In the genomic region with DNA sequence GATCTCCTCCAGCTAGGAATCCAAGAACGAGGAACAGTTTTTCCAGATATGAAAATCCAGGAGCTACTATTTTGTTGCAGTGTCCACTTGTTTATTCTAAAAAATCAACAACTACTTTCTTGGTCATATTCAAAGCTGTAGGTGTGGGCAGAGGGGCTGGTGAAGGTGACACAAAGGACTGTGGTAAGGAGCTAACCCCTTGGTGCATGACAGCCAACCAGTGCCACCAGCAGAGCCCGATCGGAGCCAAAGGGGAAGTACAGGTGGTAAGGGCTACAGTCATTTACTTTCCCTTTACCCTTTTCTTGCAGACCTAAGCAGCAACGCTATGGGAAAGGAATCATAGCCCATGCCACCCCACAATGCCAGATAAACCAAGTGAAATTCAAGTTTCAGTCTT, we compare ENCODE assay signal across 9 cellular contexts. TPM values are rescaled to one million over a fixed set of nuclear protein-coding genes. Genes with fewer than 3 reads are reported as not detected.
DNase-seq lines count a peak whose midpoint lies in the region; ATAC-seq and TF ChIP-seq lines count a peak whose summit lies in the region.
"Had no signal": no experiment of that assay in that cellular context is flagged by ENCODE, and none has a peak within 500 bp of the region (broad histone marks: within the 10 kb centered on the region; RNA-seq: fewer than 3 reads in every experiment).

No MANE protein-coding gene starts in this region.

- H3K27ac ChIP-seq in gastroesophageal sphincter = peak overlapping the region in 3 of 4 donors; percentile 22 to 66 (median 33)

- H3K9me3 ChIP-seq in gastroesophageal sphincter = no peaks in the 10 kb centered on the region

- TF ChIP-seq POLR2A in GM18505 (IDR thresholded peaks at IDR 0.05; ENCODE audit: borderline replicate concordance, extremely low read depth, insufficient read depth, insufficient read length) (no peak), gastroesophageal sphincter (IDR thresholded peaks at IDR 0.05) (no peak)

- peaks cover 0 to 28% (median 11%) of the 10 kb centered on the region in 3 donors for H3K4me1 ChIP-seq in gastroesophageal sphincter

- 83 to 100% methylated on average over 1 to 2 of the region's 4 CpGs for WGBS in gastroesophageal sphincter (ENCODE audit: low coverage in 1 of 2), 2 donors

- TF ChIP-seq CTCF in gastroesophageal sphincter (IDR thresholded peaks at IDR 0.05) = no peak

- no peaks in the 10 kb centered on the region for H3K36me3 ChIP-seq in gastroesophageal sphincter

- no peak for TF ChIP-seq EP300 in gastroesophageal sphincter (IDR thresholded peaks at IDR 0.05)

- no peaks in the 10 kb centered on the region for H3K27me3 ChIP-seq in gastroesophageal sphincter

- ATAC-seq in GM18505 (IDR thresholded peaks at IDR 0.05; ENCODE audit: unreplicated experiment) = peak; percentile 62
- peak; percentile 81 for ATAC-seq in GM19463 (IDR thresholded peaks at IDR 0.05; ENCODE audit: unreplicated experiment)
- peak; percentile 52 for ATAC-seq in HG03280 (IDR thresholded peaks at IDR 0.05; ENCODE audit: unreplicated experiment)
- no peak for ATAC-seq in gastroesophageal sphincter

- H3K4me3 ChIP-seq in gastroesophageal sphincter = no peak overlapping the region
- H3K4me3 ChIP-seq: lung had no signal

- DNase-seq in nucleus accumbens (lab: John Stamatoyannopoulos, UW) = no peak
- no peak for DNase-seq in AML-193 (lab: John Stamatoyannopoulos, UW)
- no peak for DNase-seq in SIG-M5 (lab: John Stamatoyannopoulos, UW)
- no peak for DNase-seq in NCI-H2227 treated with DMSO at 0.1 percent for 48 hours (lab: John Stamatoyannopoulos, UW)

RNA-seq across cellular contexts. Expression of gene PLA1A, which starts 30.7 kb away (rescaled TPM):
- 1 to 10 TPM in 3 of 4 donors, under 1 TPM in 1; 0.50 to 1.8 (median 1.4) TPM for total RNA-seq in gastroesophageal sphincter

RNA-seq across cellular contexts. Expression of gene POPDC2, which starts 32.0 kb away (rescaled TPM):
- total RNA-seq in gastroesophageal sphincter = 10 to 100 TPM; 19.7 to 98.2 (median 67.6) TPM

RNA-seq across cellular contexts. Expression of gene COX17, which starts 48.8 kb away (rescaled TPM):
- 10 to 100 TPM; 31.9 to 84.8 (median 62.7) TPM for total RNA-seq in gastroesophageal sphincter

RNA-seq across cellular contexts. Expression of gene ADPRH, which starts 49.1 kb away (rescaled TPM):
- 10 to 100 TPM; 10.2 to 23.1 (median 15.0) TPM for total RNA-seq in gastroesophageal sphincter
